20 cellular contexts compared by ENCODE assay signal in genomic region chr2:203886579-203887230, GRCh38. TPM values are rescaled to one million over a fixed set of nuclear protein-coding genes. Genes with fewer than 3 reads are reported as not detected.
DNase-seq lines count a peak whose midpoint lies in the region; ATAC-seq and TF ChIP-seq lines count a peak whose summit lies in the region.
"Had no signal": no experiment of that assay in that cellular context is flagged by ENCODE, and none has a peak within 500 bp of the region (broad histone marks: within the 10 kb centered on the region; RNA-seq: fewer than 3 reads in every experiment).

No MANE protein-coding gene starts in this region.

- no peak for TF ChIP-seq POLR2A in gastroesophageal sphincter (IDR thresholded peaks at IDR 0.05)

- H3K36me3 Mint-ChIP-seq in WTC11, result no peaks in the 10 kb centered on the region
- H3K36me3 Mint-ChIP-seq: brain had no signal

- peak; percentile 73 to 74 for ATAC-seq in activated CD4-positive, CD25-positive, alpha-beta regulatory T cell treated with anti-CD3 and anti-CD28 coated beads, Interleukin-2, amount 50 U/mL, for 24 hours
- peak; percentile 43 for ATAC-seq in GM18867 (IDR thresholded peaks at IDR 0.05; ENCODE audit: unreplicated experiment)
- no peak for ATAC-seq in gastroesophageal sphincter
- no peak for ATAC-seq in GM21360 (IDR thresholded peaks at IDR 0.05; ENCODE audit: unreplicated experiment)
- no peak for ATAC-seq in WTC11
- ATAC-seq: esophagus mucosa had no signal

- H3K4me3 ChIP-seq in gastroesophageal sphincter, result no peak overlapping the region
- H3K4me3 ChIP-seq: right lobe of liver, upper lobe of left lung had no signal

- no peaks in the 10 kb centered on the region for H3K9me3 ChIP-seq in gastroesophageal sphincter
- H3K9me3 ChIP-seq: right lobe of liver, upper lobe of left lung had no signal

- no peak overlapping the region for H3K4me3 Mint-ChIP-seq in WTC11
- H3K4me3 Mint-ChIP-seq: brain, H9 had no signal

- H3K9me3 Mint-ChIP-seq in WTC11, result peaks cover 10% of the 10 kb centered on the region
- H3K9me3 Mint-ChIP-seq: brain had no signal

- CTCF ChIA-PET in WTC11 (lab: Charles Lee), result no interaction called here

- no peak for TF ChIP-seq CTCF in VCaP (conservative IDR thresholded peaks at IDR 0.05)
- no peak for TF ChIP-seq CTCF in gastroesophageal sphincter (IDR thresholded peaks at IDR 0.05)
- no peak for TF ChIP-seq CTCF in WTC11 (IDR thresholded peaks at IDR 0.05)

- H3K27ac ChIP-seq in VCaP, result peak overlapping the region; percentile 50
- H3K27ac ChIP-seq in gastroesophageal sphincter, result peak overlapping the region; percentile 24 to 58 (median 40)
- H3K27ac ChIP-seq: right lobe of liver, upper lobe of left lung had no signal

- 87 to 95% methylated on average over 4 of the region's 4 CpGs for WGBS in gastroesophageal sphincter (ENCODE audit: low coverage in 1 of 2), 2 donors

- TF ChIP-seq EP300 in gastroesophageal sphincter (IDR thresholded peaks at IDR 0.05), result no peak

- DNase-seq in activated CD4-positive, CD25-positive, alpha-beta regulatory T cell treated with anti-CD3 and anti-CD28 coated beads, Interleukin-2, amount 50 U/mL, for 72 hours, result no peak
- DNase-seq in WTC11 (ENCODE audit: low spot score) (no peak), GDM1 (lab: John Stamatoyannopoulos, UW) (no peak)
- DNase-seq: dermis blood vessel endothelial cell, H9, head of caudate nucleus, islet precursor cell, mesendoderm, NCI-H1930, NCI-H526, right lobe of liver, upper lobe of left lung had no signal

- H3K4me1 Mint-ChIP-seq in WTC11, result peaks cover under 1% of the 10 kb centered on the region; the same call in 1 of the 2 replicates

- no peaks in the 10 kb centered on the region for H3K27me3 Mint-ChIP-seq in WTC11 (ENCODE audit: low read depth)

- H3K36me3 ChIP-seq in gastroesophageal sphincter, result no peaks in the 10 kb centered on the region
- H3K36me3 ChIP-seq: right lobe of liver, upper lobe of left lung had no signal

- H3K27me3 ChIP-seq in gastroesophageal sphincter, result no peaks in the 10 kb centered on the region
- H3K27me3 ChIP-seq: right lobe of liver, upper lobe of left lung had no signal

- H3K27ac Mint-ChIP-seq in WTC11, result no peak overlapping the region
- H3K27ac Mint-ChIP-seq: H9 had no signal

- H3K4me1 ChIP-seq in gastroesophageal sphincter, result peaks cover 0 to 55% (median 7%) of the 10 kb centered on the region in 3 donors
- H3K4me1 ChIP-seq: right lobe of liver, upper lobe of left lung had no signal

- POLR2A ChIA-PET in WTC11 (lab: Charles Lee), result no interaction called here

TF ChIP-seq in WTC11, 78 proteins besides CTCF, POLR2A, EP300 and RAD21:
- TF ChIP-seq IRF2 (CRISPR knock-in tag; IDR thresholded peaks at IDR 0.05; ENCODE audit: borderline replicate concordance, low read depth) (no peak), ZSCAN18 (CRISPR knock-in tag; IDR thresholded peaks at IDR 0.05) (no peak), ELF4 (CRISPR knock-in tag; IDR thresholded peaks at IDR 0.05; ENCODE audit: low read depth) (no peak), TP53 (CRISPR knock-in tag; IDR thresholded peaks at IDR 0.05) (no peak), HMGXB4 (CRISPR knock-in tag; IDR thresholded peaks at IDR 0.05) (no peak), ATF1 (CRISPR knock-in tag; IDR thresholded peaks at IDR 0.05) (no peak), AFF4 (CRISPR knock-in tag; IDR thresholded peaks at IDR 0.05; ENCODE audit: borderline replicate concordance) (no peak), ZNF121 (CRISPR knock-in tag; IDR thresholded peaks at IDR 0.05) (no peak)

RNA-seq across cellular contexts. Expression of gene CTLA4, which starts 19.1 kb away (rescaled TPM):
- total RNA-seq in gastroesophageal sphincter, result under 1 TPM in 1 of 4 donors, not detected in 3; 0.81 TPM
- total RNA-seq in WTC11 (2021), result 0.31 to 0.44 TPM in 2 of 3 replicates, not detected in the other
- total RNA-seq: H9, M059J, right lobe of liver had no signal

RNA-seq across cellular contexts. Expression of gene ICOS, which starts 49.9 kb away (rescaled TPM):
- under 1 TPM in 2 of 4 donors, not detected in 2; 0.13 to 0.32 TPM for total RNA-seq in gastroesophageal sphincter
- total RNA-seq in WTC11 (2021), result 0.07 to 0.11 TPM (median 0.11 TPM) in 3 replicates
- total RNA-seq: dermis blood vessel endothelial cell, esophagus mucosa, H9, M059J had no signal

Comparison
In these comparisons a context has a peak if more than half of its experiments do, and no peak if none do; other contexts are left out.
1. ATAC-seq: peak in activated CD4-positive, CD25-positive, alpha-beta regulatory T cell treated with anti-CD3 and anti-CD28 coated beads, Interleukin-2, amount 50 U/mL, for 24 hours (2 of 2) and GM18867 (single experiment); none in gastroesophageal sphincter (single experiment), GM21360 (single experiment) and WTC11 (single experiment).